Comparison of ENCODE assay signal across 19 cellular contexts in the genomic region with DNA sequence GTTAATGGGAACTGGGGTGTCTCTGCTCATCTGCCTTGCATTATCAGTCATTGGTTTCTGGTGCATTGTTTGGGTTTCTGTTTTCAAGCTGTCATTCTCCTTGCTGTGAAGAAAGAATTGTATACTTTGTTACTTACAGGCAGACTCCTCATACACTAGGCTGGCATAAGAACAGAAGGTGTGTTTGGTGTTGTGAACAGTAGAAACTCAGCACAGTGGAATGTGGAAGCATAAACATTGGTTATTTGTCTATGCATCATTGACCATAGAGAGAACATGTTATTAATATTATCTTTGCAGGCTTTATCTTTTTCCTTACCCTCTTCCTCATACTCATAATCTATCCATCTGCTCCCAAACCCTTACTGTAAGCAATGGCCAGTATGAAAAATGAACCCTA. TPM values are rescaled to one million over a fixed set of nuclear protein-coding genes. Genes with fewer than 3 reads are reported as not detected.
DNase-seq lines count a peak whose midpoint lies in the region; ATAC-seq, FAIRE-seq and TF ChIP-seq lines count a peak whose summit lies in the region.
"Had no signal": no experiment of that assay in that cellular context is flagged by ENCODE, and none has a peak within 500 bp of the region (broad histone marks: within the 10 kb centered on the region; RNA-seq: fewer than 3 reads in every experiment).

No MANE protein-coding gene starts in this region.

- H3K9me3 Mint-ChIP-seq in astrocyte (ENCODE audit: unreplicated experiment): peaks cover 3% of the 10 kb centered on the region
- peaks cover 15% of the 10 kb centered on the region for H3K9me3 Mint-ChIP-seq in mesothelial cell of epicardium
- H3K9me3 Mint-ChIP-seq in naive thymus-derived CD8-positive, alpha-beta T cell: peaks cover 0 to 15% (median 4%) of the 10 kb centered on the region in 9 donors

- H3K4me1 Mint-ChIP-seq in astrocyte (ENCODE audit: low read depth, unreplicated experiment) (no peaks in the 10 kb centered on the region), mesothelial cell of epicardium (no peaks in the 10 kb centered on the region)
- H3K4me1 Mint-ChIP-seq in naive thymus-derived CD8-positive, alpha-beta T cell: no peaks in the 10 kb centered on the region

- no peaks in the 10 kb centered on the region for H3K79me2 ChIP-seq in astrocyte (ENCODE audit: insufficient read depth, low read length)

- no peaks in the 10 kb centered on the region for H4K20me1 ChIP-seq in astrocyte (ENCODE audit: insufficient read depth, low read length)

- H3K9me3 ChIP-seq in astrocyte (ENCODE audit: insufficient read depth, low read depth, low read length): no peaks in the 10 kb centered on the region
- H3K9me3 ChIP-seq: MG63, Peyer's patch had no signal

- DNase-seq in LHCN-M2 (ENCODE audit: low read depth): peak; percentile 18
- DNase-seq in astrocyte (ENCODE audit: low read depth): peak; percentile 37
- peak; percentile 25 for DNase-seq in fibroblast of gingiva (ENCODE audit: low read depth)
- DNase-seq in renal cortical epithelial cell (ENCODE audit: low read depth): peak; percentile 68
- no peak for DNase-seq in mesothelial cell of epicardium (ENCODE audit: low spot score in 2 of 2, unreplicated experiment in 2 of 2)
- DNase-seq in 8988T: no peak
- DNase-seq in naive thymus-derived CD8-positive, alpha-beta T cell: no peak
- DNase-seq: CD8-positive, alpha-beta T cell; KBM-7; MG63; NCI-H1092 treated with DMSO at 0.1 percent for 48 hours; NCI-H1694 treated with DMSO at 0.1 percent for 48 hours; NCI-H446; NCI-H774; Peyer's patch; SHP77 treated with DMSO at 0.1 percent for 48 hours had no signal

- no peak overlapping the region for H2AFZ ChIP-seq in astrocyte (ENCODE audit: low read depth, low read length)

- H3K27me3 ChIP-seq in astrocyte (ENCODE audit: insufficient read depth, low read length): no peaks in the 10 kb centered on the region
- H3K27me3 ChIP-seq: MG63, Peyer's patch had no signal

- no peak for FAIRE-seq in astrocyte (lab: Jason Lieb, UNC)
- FAIRE-seq: GM18507 had no signal

- H3K9ac ChIP-seq in astrocyte (ENCODE audit: low read length): no peak overlapping the region

- ATAC-seq in naive thymus-derived CD8-positive, alpha-beta T cell: no peak
- ATAC-seq: CD8-positive, alpha-beta T cell had no signal

- POLR2A ChIA-PET in naive thymus-derived CD8-positive, alpha-beta T cell (lab: Charles Lee): no interaction called here

- no peaks in the 10 kb centered on the region for H3K36me3 ChIP-seq in astrocyte (ENCODE audit: insufficient read depth, low read length)
- H3K36me3 ChIP-seq: MG63, Peyer's patch had no signal

- H3K27ac ChIP-seq in astrocyte (ENCODE audit: low read depth, low read length): no peak overlapping the region
- H3K27ac ChIP-seq: Peyer's patch had no signal

- no peaks in the 10 kb centered on the region for H3K4me1 ChIP-seq in astrocyte (ENCODE audit: insufficient read depth, low read length)
- H3K4me1 ChIP-seq: Peyer's patch had no signal

- peak overlapping the region; percentile 12 for H3K4me2 ChIP-seq in astrocyte (ENCODE audit: low read length)

- H3K36me3 Mint-ChIP-seq in astrocyte (ENCODE audit: low read depth, unreplicated experiment) (no peaks in the 10 kb centered on the region), mesothelial cell of epicardium (no peaks in the 10 kb centered on the region)
- H3K36me3 Mint-ChIP-seq in naive thymus-derived CD8-positive, alpha-beta T cell: peaks cover 0 to 15% (median 0%) of the 10 kb centered on the region in 3 donors
- H3K36me3 Mint-ChIP-seq: CD8-positive, alpha-beta T cell had no signal

- no peaks in the 10 kb centered on the region for H3K27me3 Mint-ChIP-seq in astrocyte (ENCODE audit: low read depth, unreplicated experiment)
- peaks cover 15% of the 10 kb centered on the region for H3K27me3 Mint-ChIP-seq in mesothelial cell of epicardium (ENCODE audit: low read depth)
- peaks cover 1 to 18% (median 7%) of the 10 kb centered on the region in 5 donors for H3K27me3 Mint-ChIP-seq in naive thymus-derived CD8-positive, alpha-beta T cell

- H3K4me3 ChIP-seq in astrocyte (ENCODE audit: insufficient read depth, low read depth, low read length): no peak overlapping the region
- H3K4me3 ChIP-seq: MG63, Peyer's patch had no signal

- H3K27ac Mint-ChIP-seq in astrocyte (ENCODE audit: unreplicated experiment) (no peak overlapping the region), mesothelial cell of epicardium (no peak overlapping the region)
- H3K27ac Mint-ChIP-seq in naive thymus-derived CD8-positive, alpha-beta T cell: no peak overlapping the region
- H3K27ac Mint-ChIP-seq: CD8-positive, alpha-beta T cell had no signal

- no peak overlapping the region for H3K4me3 Mint-ChIP-seq in astrocyte (ENCODE audit: unreplicated experiment)
- no peak overlapping the region for H3K4me3 Mint-ChIP-seq in mesothelial cell of epicardium
- H3K4me3 Mint-ChIP-seq in naive thymus-derived CD8-positive, alpha-beta T cell: no peak overlapping the region
- H3K4me3 Mint-ChIP-seq: CD8-positive, alpha-beta T cell had no signal

- TF ChIP-seq CTCF in astrocyte (IDR thresholded peaks at IDR 0.05; ENCODE audit: insufficient read depth, low read depth, low read length) (no peak), mesothelial cell of epicardium (IDR thresholded peaks at IDR 0.05; ENCODE audit: unreplicated experiment) (no peak)

RNA-seq across cellular contexts. Expression of a gene that starts 18.2 kb away (rescaled TPM):
- total RNA-seq in LHCN-M2 (2014; rRNA removed): not detected in 2 replicates
- not detected for polyA plus RNA-seq in LHCN-M2 (2012)
- not detected in 2 replicates for total RNA-seq in astrocyte
- 0.17 TPM in 1 of 2 replicates, not detected in the other for total RNA-seq in renal cortical epithelial cell
- total RNA-seq in mesothelial cell of epicardium: not detected in 3 replicates
- not detected for total RNA-seq in naive thymus-derived CD8-positive, alpha-beta T cell
- polyA plus RNA-seq in naive thymus-derived CD8-positive, alpha-beta T cell: not detected
- total RNA-seq: CD8-positive, alpha-beta T cell; Peyer's patch had no signal
- polyA plus RNA-seq: AG04450, BJ had no signal

Comparison
In these comparisons a context has a peak if more than half of its experiments do, and no peak if none do; other contexts are left out.
1. DNase-seq: peak in LHCN-M2 (single experiment), astrocyte (single experiment), fibroblast of gingiva (single experiment) and renal cortical epithelial cell (single experiment); none in mesothelial cell of epicardium (0 of 2), 8988T (single experiment) and naive thymus-derived CD8-positive, alpha-beta T cell (0 of 10).